Comparison of ENCODE assay signal across 7 cellular contexts in the genomic region with DNA sequence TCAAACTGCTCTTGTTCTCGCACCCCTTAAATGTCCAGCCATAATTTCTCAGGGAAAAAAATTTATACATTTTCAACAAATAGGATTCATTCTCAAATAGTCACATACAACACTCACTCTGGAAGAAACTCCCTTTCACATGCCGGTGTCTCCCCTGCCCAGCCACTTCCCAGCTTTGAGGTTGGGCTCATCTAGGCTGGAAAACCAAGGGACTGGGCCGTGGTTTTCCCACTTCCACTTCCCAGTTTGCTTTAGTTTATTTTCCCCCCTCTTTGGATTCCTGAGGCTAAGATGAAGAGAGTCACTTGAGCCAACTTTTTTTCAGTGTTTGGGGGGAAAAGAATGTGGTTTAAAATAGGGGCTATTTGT. TPM values are rescaled to one million over a fixed set of nuclear protein-coding genes. Genes with fewer than 3 reads are reported as not detected.
DNase-seq lines count a peak whose midpoint lies in the region; ATAC-seq and TF ChIP-seq lines count a peak whose summit lies in the region.

No MANE protein-coding gene starts in this region.

- ATAC-seq in HG02884 (IDR thresholded peaks at IDR 0.05; ENCODE audit: unreplicated experiment) (no peak), HG03108 (IDR thresholded peaks at IDR 0.05; ENCODE audit: unreplicated experiment) (no peak)

- peaks cover 53% of the 10 kb centered on the region for H3K79me2 ChIP-seq in MM.1S (ENCODE audit: low read length)

- DNase-seq in GM03348 (ENCODE audit: low spot score), result peak; percentile 24
- DNase-seq in MM.1S, result no peak
- DNase-seq in cardiac fibroblast (ENCODE audit: low read depth in 2 of 2), result no peak
- DNase-seq in progenitor cell of endocrine pancreas (ENCODE audit: low spot score, unreplicated experiment), result no peak
- DNase-seq in HuH-7.5 (ENCODE audit: low spot score), result no peak

- peak overlapping the region; percentile 26; the same call in 1 of the 2 replicates for H2AFZ ChIP-seq in MM.1S (ENCODE audit: low read length)

- H3K9me2 ChIP-seq in MM.1S (replicated peaks; ENCODE audit: insufficient read depth, low read length), result no peaks in the 10 kb centered on the region

- TF ChIP-seq CTCF in MM.1S (IDR thresholded peaks at IDR 0.05; ENCODE audit: low read length), result no peak
- no peak for TF ChIP-seq CTCF in cardiac fibroblast (IDR thresholded peaks at IDR 0.05; ENCODE audit: low read depth, low read length)
- TF ChIP-seq CTCF in progenitor cell of endocrine pancreas (IDR thresholded peaks at IDR 0.05; ENCODE audit: unreplicated experiment), result no peak

- H3K27me3 Mint-ChIP-seq in progenitor cell of endocrine pancreas, result no peaks in the 10 kb centered on the region

- no peaks in the 10 kb centered on the region for H3K27me3 ChIP-seq in MM.1S (replicated peaks; ENCODE audit: insufficient read depth, low read length)

- H3K4me3 Mint-ChIP-seq in progenitor cell of endocrine pancreas (ENCODE audit: low read depth), result peak overlapping the region; percentile 97

- peak overlapping the region; percentile 25 for H3K27ac Mint-ChIP-seq in progenitor cell of endocrine pancreas

- no peaks in the 10 kb centered on the region for H3K36me3 Mint-ChIP-seq in progenitor cell of endocrine pancreas (ENCODE audit: insufficient read depth)

- peak overlapping the region; percentile 56 for H3K4me2 ChIP-seq in MM.1S (ENCODE audit: low read depth, low read length)

- no peaks in the 10 kb centered on the region for H3K9me3 ChIP-seq in MM.1S (replicated peaks; ENCODE audit: insufficient read depth, low read length)

- peaks cover 18% of the 10 kb centered on the region; the same call in 1 of the 2 replicates for H4K20me1 ChIP-seq in MM.1S (ENCODE audit: insufficient read depth, low read length)

- H3K4me1 Mint-ChIP-seq in progenitor cell of endocrine pancreas (ENCODE audit: low read depth), result peaks cover 29% of the 10 kb centered on the region

- no peaks in the 10 kb centered on the region for H3K9me3 Mint-ChIP-seq in progenitor cell of endocrine pancreas (ENCODE audit: low read depth)

- no peak overlapping the region for H3K27ac ChIP-seq in MM.1S (ENCODE audit: low read length)

- peaks cover 20% of the 10 kb centered on the region for H3K4me1 ChIP-seq in MM.1S (ENCODE audit: low read length)

- no peaks in the 10 kb centered on the region for H3K36me3 ChIP-seq in MM.1S (replicated peaks; ENCODE audit: insufficient read depth, low read length)

- H3K4me3 ChIP-seq in MM.1S (ENCODE audit: low read length) (peak overlapping the region; percentile 18; the same call in 1 of the 2 replicates), cardiac fibroblast (replicated peaks in 1 of 2; ENCODE audit: low read depth in 2 of 2, low read length in 2 of 2) (peak overlapping the region; percentile 17 to 99)

- H3F3A ChIP-seq in MM.1S (ENCODE audit: insufficient read depth, low read length), result no peaks in the 10 kb centered on the region; the same call in 1 of the 2 replicates

- peak overlapping the region; percentile 17; the same call in 1 of the 2 replicates for H3K9ac ChIP-seq in MM.1S (ENCODE audit: low read length)

RNA-seq across cellular contexts. Expression of gene IPO9, which starts 0.5 kb away (rescaled TPM):
- 94.9 and 99.8 TPM in 2 replicates for total RNA-seq in progenitor cell of endocrine pancreas
